In the genomic region with DNA sequence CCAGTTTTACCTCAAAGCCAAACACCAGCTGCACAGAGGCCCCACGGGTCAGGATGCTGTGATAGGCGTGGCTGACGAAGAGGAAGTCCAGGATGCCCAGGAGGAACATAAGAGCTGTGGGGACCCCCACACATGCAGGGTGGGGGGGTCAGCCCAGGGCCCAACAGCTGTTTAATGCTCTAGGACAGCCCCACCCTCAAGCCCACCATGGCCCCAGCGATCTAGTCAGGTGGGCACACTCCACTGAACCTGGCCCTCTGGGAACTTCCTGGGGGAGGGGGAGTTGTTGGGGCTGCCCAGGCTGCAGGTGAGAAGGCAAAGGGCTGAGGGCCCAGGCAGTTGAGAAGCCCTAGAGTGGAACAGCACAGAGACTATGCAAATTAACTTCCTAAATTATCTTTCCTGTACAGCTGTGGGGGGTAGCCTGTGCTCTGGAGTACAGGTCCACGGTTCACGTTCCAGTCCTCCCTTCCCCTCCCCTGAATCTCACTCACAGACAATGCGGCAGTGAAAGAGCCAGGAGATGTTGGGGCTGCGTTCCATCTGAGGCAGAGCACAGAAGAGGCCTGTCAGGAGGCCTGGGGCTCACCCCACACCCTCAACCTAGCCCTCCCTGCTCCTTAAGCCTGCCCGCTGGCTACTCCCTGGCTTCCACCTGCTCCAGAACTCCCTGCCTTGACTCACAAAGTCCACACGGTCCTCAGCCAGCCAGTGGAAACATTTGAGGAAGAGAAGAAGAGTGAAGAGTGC, we compare ENCODE assay signal across 7 cellular contexts. TPM values are rescaled to one million over a fixed set of nuclear protein-coding genes. Genes with fewer than 3 reads are reported as not detected.
DNase-seq lines count a peak whose midpoint lies in the region; ATAC-seq and TF ChIP-seq lines count a peak whose summit lies in the region.

No MANE protein-coding gene starts in this region.

- peak; percentile 36 for ATAC-seq in HG03175 (IDR thresholded peaks at IDR 0.05; ENCODE audit: unreplicated experiment)
- ATAC-seq in effector memory CD8-positive, alpha-beta T cell (replicated peaks), result no peak
- ATAC-seq in stimulated activated memory B cell treated with anti-CD40 and anti-IgM and Interleukin-4, amounts not matched to agents 10 μg/mL and 1 μg/mL and 100 μg/mL, for 72 hours, result peak; percentile 80

- H3K4me3 Mint-ChIP-seq in effector memory CD8-positive, alpha-beta T cell, result peak overlapping the region; percentile 98 to 99
- H3K4me3 Mint-ChIP-seq in stimulated activated memory B cell treated with anti-CD40 and anti-IgM and Interleukin-4, amounts not matched to agents 10 μg/mL and 1 μg/mL and 100 μg/mL, for 72 hours, result peak overlapping the region; percentile 94

- no peaks in the 10 kb centered on the region for H3K27me3 ChIP-seq in thyroid gland

- no peaks in the 10 kb centered on the region for H3K9me3 Mint-ChIP-seq in effector memory CD8-positive, alpha-beta T cell
- H3K9me3 Mint-ChIP-seq in stimulated activated memory B cell treated with anti-CD40 and anti-IgM and Interleukin-4, amounts not matched to agents 10 μg/mL and 1 μg/mL and 100 μg/mL, for 72 hours, result no peaks in the 10 kb centered on the region

- peaks cover 51 to 55% of the 10 kb centered on the region in 2 donors for H3K36me3 ChIP-seq in thyroid gland

- no peak overlapping the region for H3K27ac ChIP-seq in thyroid gland

- H3K27ac Mint-ChIP-seq in effector memory CD8-positive, alpha-beta T cell, result peak overlapping the region in 1 of 2 donors; percentile 100
- H3K27ac Mint-ChIP-seq in stimulated activated memory B cell treated with anti-CD40 and anti-IgM and Interleukin-4, amounts not matched to agents 10 μg/mL and 1 μg/mL and 100 μg/mL, for 72 hours, result peak overlapping the region; percentile 98

- H3K4me1 Mint-ChIP-seq in effector memory CD8-positive, alpha-beta T cell (ENCODE audit: low read depth in 2 of 2), result peaks cover 32 to 38% of the 10 kb centered on the region in 2 donors
- peaks cover 84% of the 10 kb centered on the region for H3K4me1 Mint-ChIP-seq in stimulated activated memory B cell treated with anti-CD40 and anti-IgM and Interleukin-4, amounts not matched to agents 10 μg/mL and 1 μg/mL and 100 μg/mL, for 72 hours

- no peak for TF ChIP-seq CTCF in thyroid gland (IDR thresholded peaks at IDR 0.05)

- H3K4me3 ChIP-seq in thyroid gland (replicated peaks in 1 of 3), result no peak overlapping the region

- in situ Hi-C loops in GM18951 (cut with MboI; ENCODE audit: low sequenced_read_pairs, unreplicated experiment), result no loop called here

- no peaks in the 10 kb centered on the region for H3K9me3 ChIP-seq in thyroid gland

- DNase-seq in effector memory CD8-positive, alpha-beta T cell, result no peak
- DNase-seq in HPDE6-E6E7 (ENCODE audit: extremely low spot score), result no peak
- DNase-seq in thyroid gland, result no peak
- DNase-seq in pons (ENCODE audit: low spot score), result no peak

- TF ChIP-seq POLR2A in GM18951 (IDR thresholded peaks at IDR 0.05; ENCODE audit: extremely low read depth, insufficient read depth, insufficient read length) (peak; percentile 74), thyroid gland (IDR thresholded peaks at IDR 0.05) (no peak)

- intact Hi-C loops in thyroid gland (cut with DNase I), result loop anchor here (5.0 kb wide), 1 partner anchor 50 kb away; a partner anchor contains a TSS

- H3K4me1 ChIP-seq in thyroid gland, result peaks cover 23 to 27% of the 10 kb centered on the region in 2 donors

- H3K27me3 Mint-ChIP-seq in effector memory CD8-positive, alpha-beta T cell, result no peaks in the 10 kb centered on the region
- no peaks in the 10 kb centered on the region for H3K27me3 Mint-ChIP-seq in stimulated activated memory B cell treated with anti-CD40 and anti-IgM and Interleukin-4, amounts not matched to agents 10 μg/mL and 1 μg/mL and 100 μg/mL, for 72 hours

- peaks cover 80% of the 10 kb centered on the region for H3K36me3 Mint-ChIP-seq in effector memory CD8-positive, alpha-beta T cell (ENCODE audit: insufficient read depth)
- H3K36me3 Mint-ChIP-seq in stimulated activated memory B cell treated with anti-CD40 and anti-IgM and Interleukin-4, amounts not matched to agents 10 μg/mL and 1 μg/mL and 100 μg/mL, for 72 hours, result peaks cover 53% of the 10 kb centered on the region

- 74 to 76% methylated on average over 7 to 9 of the region's 10 CpGs for WGBS in thyroid gland, 2 donors

RNA-seq across cellular contexts. Expression of a gene that starts 1.9 kb away (rescaled TPM):
- total RNA-seq in thyroid gland, result 100 to 1,000 TPM in 1 of 4 donors, 10 to 100 TPM in 3; 28.8 to 103 (median 69.7) TPM

RNA-seq across cellular contexts. Expression of a gene that starts 10.3 kb away (rescaled TPM):
- 100 to 1,000 TPM in 2 of 4 donors, 10 to 100 TPM in 2; 70.9 to 112 (median 91.6) TPM for total RNA-seq in thyroid gland

RNA-seq across cellular contexts. Expression of a gene that starts 10.5 kb away (rescaled TPM):
- total RNA-seq in thyroid gland, result 1,000 to 10,000 TPM in 1 of 4 donors, 100 to 1,000 TPM in 3; 524 to 2,189 (median 600) TPM

RNA-seq across cellular contexts. Expression of a gene that starts 14.9 kb away (rescaled TPM):
- total RNA-seq in thyroid gland, result 10 to 100 TPM; 17.3 to 38.5 (median 25.9) TPM

RNA-seq across cellular contexts. Expression of a gene that starts 20.7 kb away (rescaled TPM):
- total RNA-seq in thyroid gland, result 10 to 100 TPM; 20.0 to 99.4 (median 53.5) TPM
